In the genomic region with DNA sequence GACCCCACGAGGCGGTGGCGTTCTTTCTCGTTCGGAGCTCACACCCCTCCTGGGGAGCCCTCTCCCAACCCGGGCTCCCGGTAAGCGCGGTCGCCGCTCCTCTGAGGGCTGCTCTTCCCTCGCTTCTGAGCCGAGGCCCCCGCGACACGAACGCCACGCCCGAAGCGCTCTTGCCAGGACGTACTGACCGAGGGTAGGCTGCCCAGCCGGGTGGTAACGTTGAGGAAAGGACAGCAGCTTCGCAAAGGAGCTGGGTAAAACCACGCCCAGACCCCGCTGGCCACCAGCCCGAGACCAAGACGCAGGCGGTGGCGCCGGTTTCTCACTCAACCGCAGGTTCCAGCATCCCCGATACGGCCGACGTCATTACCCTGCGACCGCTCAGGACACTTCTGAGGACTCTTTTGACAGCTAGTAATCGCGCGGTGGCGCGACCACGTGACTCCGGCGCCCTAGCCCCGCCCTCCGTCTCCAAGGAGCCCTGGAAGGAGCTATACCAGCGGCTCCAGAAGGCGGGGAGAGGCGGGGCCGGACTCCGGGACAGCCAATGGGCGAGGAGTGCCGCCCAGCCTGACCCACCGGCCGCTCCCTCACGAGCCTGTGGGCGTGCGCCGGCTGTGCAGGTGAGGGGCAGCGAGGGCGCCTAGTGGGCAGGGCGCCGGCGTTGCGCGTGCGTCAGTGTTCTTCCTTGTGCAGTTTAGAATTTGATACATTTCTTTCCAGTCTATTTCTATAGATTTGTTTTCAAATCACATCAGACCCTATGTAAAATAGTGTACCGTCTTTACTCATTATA, we compare ENCODE assay signal across 8 cellular contexts. TPM values are rescaled to one million over a fixed set of nuclear protein-coding genes. Genes with fewer than 3 reads are reported as not detected.
DNase-seq lines count a peak whose midpoint lies in the region; ATAC-seq, FAIRE-seq and TF ChIP-seq lines count a peak whose summit lies in the region.

No MANE protein-coding gene starts in this region.

- H3K4me1 ChIP-seq in BE2C, result no peaks in the 10 kb centered on the region
- peaks cover 8 to 18% of the 10 kb centered on the region in 2 donors for H3K4me1 ChIP-seq in kidney (ENCODE audit: control insufficient read depth in 1 of 2, insufficient read depth in 1 of 2, low read depth in 1 of 2, low read length in 2 of 2)

- H3K27ac Mint-ChIP-seq in activated CD4-positive, alpha-beta T cell treated with anti-CD3 and anti-CD28 coated beads for 36 hours, result peak overlapping the region; percentile 93

- no peaks in the 10 kb centered on the region for H3K9me3 Mint-ChIP-seq in activated CD4-positive, alpha-beta T cell treated with anti-CD3 and anti-CD28 coated beads for 36 hours (ENCODE audit: low read depth)

- TF ChIP-seq CTCF in BE2C (IDR thresholded peaks at IDR 0.05; ENCODE audit: low read depth, low read length), result no peak
- TF ChIP-seq CTCF in choroid plexus epithelial cell (conservative IDR thresholded peaks at IDR 0.05; ENCODE audit: low read depth, low read length), result no peak
- no peak for TF ChIP-seq CTCF in kidney (IDR thresholded peaks at IDR 0.05; ENCODE audit: borderline replicate concordance, extremely low read depth, insufficient read depth)

- H3K27ac ChIP-seq in kidney (ENCODE audit: low read depth in 2 of 2, low read length in 2 of 2), result peak overlapping the region; percentile 93 to 96

- no peaks in the 10 kb centered on the region for H3K27me3 Mint-ChIP-seq in activated CD4-positive, alpha-beta T cell treated with anti-CD3 and anti-CD28 coated beads for 36 hours

- H3K36me3 Mint-ChIP-seq in activated CD4-positive, alpha-beta T cell treated with anti-CD3 and anti-CD28 coated beads for 36 hours (ENCODE audit: low read depth), result peaks cover 10% of the 10 kb centered on the region

- H3K4me3 Mint-ChIP-seq in activated CD4-positive, alpha-beta T cell treated with anti-CD3 and anti-CD28 coated beads for 36 hours, result peak overlapping the region; percentile 88

- no peaks in the 10 kb centered on the region for H3K27me3 ChIP-seq in BE2C

- intact Hi-C loops in activated CD4-positive, alpha-beta T cell treated with anti-CD3 and anti-CD28 coated beads for 36 hours (cut with DNase I, micrococcal nuclease), result loop anchor here (1.0 to 10.0 kb wide), 4 partner anchors 8 to 1889 kb away; a partner anchor contains a TSS
- intact Hi-C loops in kidney (cut with DNase I), result no loop called here

- FAIRE-seq in GM19239 (lab: Jason Lieb, UNC), result peak; percentile 97
- peak; percentile 76 for FAIRE-seq in kidney (lab: Jason Lieb, UNC)

- DNase-seq in BE2C, result peak; percentile 99
- peak; percentile 76 for DNase-seq in GM19239 (ENCODE audit: insufficient read length, low spot score)
- peak; percentile 99 for DNase-seq in NCI-H510A treated with DMSO at 0.1 percent for 48 hours (lab: John Stamatoyannopoulos, UW)
- DNase-seq in activated CD4-positive, alpha-beta T cell treated with anti-CD3 and anti-CD28 coated beads for 36 hours, result peak; percentile 100
- DNase-seq in choroid plexus epithelial cell (ENCODE audit: low read depth), result peak; percentile 100
- DNase-seq in kidney, result peak; percentile 100
- peak; percentile 99 for DNase-seq in stimulated activated CD4-positive, alpha-beta T cell treated with anti-CD3 and anti-CD28 coated beads, Interleukin-15, amount 100 ng/mL, for 1 hour (ENCODE audit: low read depth in 1 of 2, low spot score in 1 of 2)

- H3K9me3 ChIP-seq in BE2C (no peaks in the 10 kb centered on the region), kidney (ENCODE audit: control insufficient read depth in 1 of 2, low read length in 2 of 2) (no peaks in the 10 kb centered on the region)

- H3K36me3 ChIP-seq in BE2C (peaks cover 18% of the 10 kb centered on the region), kidney (ENCODE audit: control insufficient read depth in 1 of 2, insufficient read depth in 2 of 2, low read length in 2 of 2) (peaks cover 5 to 9% of the 10 kb centered on the region in 2 donors)

- peak overlapping the region; percentile 66 for H3K4me3 ChIP-seq in BE2C (ENCODE audit: low read depth, low read length)
- peak overlapping the region; percentile 89 for H3K4me3 ChIP-seq in choroid plexus epithelial cell (ENCODE audit: low read depth, low read length)
- H3K4me3 ChIP-seq in kidney (ENCODE audit: low read length in 2 of 2), result peak overlapping the region; percentile 61 to 74

- peaks cover 15% of the 10 kb centered on the region for H3K4me1 Mint-ChIP-seq in activated CD4-positive, alpha-beta T cell treated with anti-CD3 and anti-CD28 coated beads for 36 hours

- peak; percentile 73 for ATAC-seq in HG03442 (IDR thresholded peaks at IDR 0.05; ENCODE audit: unreplicated experiment)
- ATAC-seq in activated CD4-positive, alpha-beta T cell treated with anti-CD3 and anti-CD28 coated beads for 36 hours, result peak; percentile 84

- peak overlapping the region; percentile 27 to 70 for H3K9ac ChIP-seq in kidney (ENCODE audit: low read length in 2 of 2)

- POLR2A ChIA-PET in activated CD4-positive, alpha-beta T cell treated with anti-CD3 and anti-CD28 coated beads for 36 hours (lab: Charles Lee), result interaction anchor here (1.1 to 2.0 kb wide), 2 partner anchors 8 to 9 kb away, joined by 3 to 14 read pairs; a partner anchor contains a TSS

- CTCF ChIA-PET in activated CD4-positive, alpha-beta T cell treated with anti-CD3 and anti-CD28 coated beads for 36 hours (lab: Charles Lee), result interaction anchor here (1.1 to 1.7 kb wide), 3 partner anchors 8 to 63 kb away, joined by 4 to 12 read pairs (median 6); a partner anchor contains a TSS

RNA-seq across cellular contexts. Expression of a gene that starts 4.0 kb away (rescaled TPM):
- 63.6 TPM for polyA plus RNA-seq in BE2C (2012; ENCODE audit: insufficient read depth, insufficient read length, low read depth)
- 1 to 10 TPM; 6.9 to 8.9 TPM for total RNA-seq in activated CD4-positive, alpha-beta T cell treated with anti-CD3 and anti-CD28 coated beads for 36 hours
- 14.1 TPM for total RNA-seq in kidney
- polyA plus RNA-seq in kidney (ENCODE audit: insufficient read depth, low read depth, low replicate concordance), result 7.7 TPM

RNA-seq across cellular contexts. Expression of a gene that starts 7.4 kb away (rescaled TPM):
- polyA plus RNA-seq in BE2C (2012; ENCODE audit: insufficient read depth, insufficient read length, low read depth), result 133 TPM
- 10 to 100 TPM; 34.4 to 35.5 TPM for total RNA-seq in activated CD4-positive, alpha-beta T cell treated with anti-CD3 and anti-CD28 coated beads for 36 hours
- total RNA-seq in kidney, result 17.6 TPM
- polyA plus RNA-seq in kidney (ENCODE audit: insufficient read depth, low read depth, low replicate concordance), result 21.4 TPM

Comparison
In these comparisons a context has a peak if more than half of its experiments do, and no peak if none do; other contexts are left out.
1. Peak in every context shown above with its lines: DNase-seq, ATAC-seq, H3K4me3 ChIP-seq and H3K27ac ChIP-seq.